In genomic region chr10:42990721-42991441, GRCh38 we compare ENCODE assay signal across 1 cellular context.
TF ChIP-seq lines count a peak whose summit lies in the region.

No MANE protein-coding gene starts in this region.

TF ChIP-seq in H1, 55 proteins besides CTCF, POLR2A, EP300 and RAD21 (continued from another document):
- no peak for TF ChIP-seq MAX (IDR thresholded peaks at IDR 0.05)
- TF ChIP-seq ATF2 (IDR thresholded peaks at IDR 0.05; ENCODE audit: low read length) = no peak
- TF ChIP-seq SIN3A (conservative IDR thresholded peaks at IDR 0.05 in 1 of 2, IDR thresholded peaks at IDR 0.05 in 1 of 2; ENCODE audit: low read depth in 1 of 2, low read length in 2 of 2) = no peak
- no peak for TF ChIP-seq BACH1 (IDR thresholded peaks at IDR 0.05; ENCODE audit: low read length)
- TF ChIP-seq PHF8 (conservative IDR thresholded peaks at IDR 0.05; ENCODE audit: low read depth, low read length) = no peak
- TF ChIP-seq HDAC6 (IDR thresholded peaks at IDR 0.05; ENCODE audit: low read depth, low read length) = no peak
- no peak for TF ChIP-seq TAF1 (IDR thresholded peaks at IDR 0.05; ENCODE audit: low read depth, low read length)
- TF ChIP-seq ASH2L (IDR thresholded peaks at IDR 0.05; ENCODE audit: low read length) = no peak
- no peak for TF ChIP-seq CHD2 (IDR thresholded peaks at IDR 0.05; ENCODE audit: low read length)
- no peak for TF ChIP-seq GABPA (IDR thresholded peaks at IDR 0.05; ENCODE audit: borderline replicate concordance, insufficient read depth, low read length)
- TF ChIP-seq JUND (IDR thresholded peaks at IDR 0.05; ENCODE audit: low read length) = no peak
- TF ChIP-seq NANOG (IDR thresholded peaks at IDR 0.05; ENCODE audit: insufficient read depth, low read depth, low read length, poor library complexity, severe bottlenecking) = no peak
- no peak for TF ChIP-seq KDM5A (IDR thresholded peaks at IDR 0.05; ENCODE audit: low read length)
- TF ChIP-seq CHD7 (IDR thresholded peaks at IDR 0.05; ENCODE audit: insufficient replicate concordance, low read length) = no peak
- TF ChIP-seq YY1 (IDR thresholded peaks at IDR 0.05; ENCODE audit: low read depth, low read length) = no peak
- TF ChIP-seq TEAD4 (IDR thresholded peaks at IDR 0.05; ENCODE audit: low read depth, low read length) = no peak
